In the genomic region with DNA sequence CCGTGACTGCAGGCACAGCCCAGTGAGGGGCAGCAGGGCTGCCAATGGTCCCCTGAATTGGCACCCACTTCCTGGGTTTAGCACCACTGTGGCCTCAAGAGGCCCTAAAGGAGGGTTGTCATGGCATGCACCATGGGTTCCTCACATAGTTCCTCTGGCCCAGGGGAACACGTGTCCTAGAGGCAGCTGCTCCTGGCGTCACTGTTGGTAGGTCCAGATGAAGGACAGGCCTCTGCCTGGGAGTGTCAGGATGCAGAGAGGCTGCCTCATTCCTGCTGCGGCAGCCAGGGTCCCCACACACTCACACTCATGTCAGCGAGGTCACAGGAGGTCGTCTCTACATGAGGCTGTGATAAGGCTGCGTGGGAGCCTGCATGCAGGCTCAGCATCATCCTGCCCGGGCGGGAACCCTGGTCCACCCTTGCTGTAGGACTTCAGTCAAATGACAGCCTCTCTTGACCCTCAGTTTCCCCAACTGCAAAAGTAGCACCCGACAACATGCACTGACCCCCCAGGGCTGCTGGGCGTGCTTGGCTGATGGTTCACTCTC, we compare ENCODE assay signal across 10 cellular contexts. TPM values are rescaled to one million over a fixed set of nuclear protein-coding genes. Genes with fewer than 3 reads are reported as not detected.
DNase-seq lines count a peak whose midpoint lies in the region; ATAC-seq and FAIRE-seq lines count a peak whose summit lies in the region.
"Had no signal": no experiment of that assay in that cellular context is flagged by ENCODE, and none has a peak within 500 bp of the region (broad histone marks: within the 10 kb centered on the region; RNA-seq: fewer than 3 reads in every experiment).

No MANE protein-coding gene starts in this region.

- no peaks in the 10 kb centered on the region for H3K27me3 Mint-ChIP-seq in activated CD8-positive, alpha-beta memory T cell treated with anti-CD3 and anti-CD28 coated beads, Interleukin-2, amount 10 ng/mL, durations not matched to agents 7 days and 5 days
- H3K27me3 Mint-ChIP-seq in T-helper 17 cell, result no peaks in the 10 kb centered on the region

- H3K36me3 Mint-ChIP-seq in activated CD8-positive, alpha-beta memory T cell treated with anti-CD3 and anti-CD28 coated beads, Interleukin-2, amount 10 ng/mL, durations not matched to agents 7 days and 5 days, result no peaks in the 10 kb centered on the region
- H3K36me3 Mint-ChIP-seq in T-helper 17 cell (ENCODE audit: low read depth), result no peaks in the 10 kb centered on the region

- CTCF ChIA-PET in activated CD8-positive, alpha-beta memory T cell treated with anti-CD3 and anti-CD28 coated beads, Interleukin-2, amount 10 ng/mL, durations not matched to agents 7 days and 5 days (lab: Charles Lee), result interaction anchor here (0.6 to 3.5 kb wide), 13 partner anchors 9 to 329 kb away, joined by 3 to 16 read pairs (median 3); partner anchors contain the start of genes PRKCD, SFMBT1 and STIMATE

- H3K27me3 ChIP-seq in iPS-20b (ENCODE audit: insufficient read depth, low read length) (peaks cover 8% of the 10 kb centered on the region), skeletal muscle tissue (ENCODE audit: control insufficient read depth in 3 of 3, insufficient read depth in 3 of 3, low read length in 3 of 3) (peaks cover 0 to 13% (median 4%) of the 10 kb centered on the region in 3 donors)
- H3K27me3 ChIP-seq: uterus had no signal

- no peak overlapping the region for H3K27ac ChIP-seq in iPS-20b (ENCODE audit: low read length)
- no peak overlapping the region for H3K27ac ChIP-seq in skeletal muscle tissue (ENCODE audit: low read depth, low read length)

- DNase-seq in activated CD8-positive, alpha-beta memory T cell treated with anti-CD3 and anti-CD28 coated beads, Interleukin-2, amount 10 ng/mL, durations not matched to agents 7 days and 5 days, result no peak
- DNase-seq in activated CD8-positive, alpha-beta memory T cell treated with anti-CD3 and anti-CD28 coated beads, Interleukin-2, amount 50 U/mL, for 4 hours, result no peak
- DNase-seq in T-helper 17 cell, result no peak
- DNase-seq in ureter (ENCODE audit: low spot score), result no peak
- no peak for DNase-seq in GM19239 (ENCODE audit: insufficient read length, low spot score)
- no peak for DNase-seq in NCI-H1048 (lab: John Stamatoyannopoulos, UW)
- DNase-seq: NCI-H1436 treated with DMSO at 0.1 percent for 48 hours had no signal

- peaks cover 15% of the 10 kb centered on the region for H3K4me1 Mint-ChIP-seq in activated CD8-positive, alpha-beta memory T cell treated with anti-CD3 and anti-CD28 coated beads, Interleukin-2, amount 10 ng/mL, durations not matched to agents 7 days and 5 days
- H3K4me1 Mint-ChIP-seq in T-helper 17 cell, result peaks cover 16% of the 10 kb centered on the region

- H3K4me3 ChIP-seq in iPS-20b (ENCODE audit: low read length) (peak overlapping the region; percentile 36; the same call in 1 of the 2 replicates), skeletal muscle tissue (ENCODE audit: low read length in 3 of 3) (peak overlapping the region; percentile 71 to 86 (median 80))

- peaks cover 5% of the 10 kb centered on the region; the same call in 1 of the 2 replicates for H3K4me1 ChIP-seq in iPS-20b (ENCODE audit: insufficient read depth, low read length)
- H3K4me1 ChIP-seq in skeletal muscle tissue (ENCODE audit: control insufficient read depth in 3 of 3, insufficient read depth in 3 of 3, low read length in 3 of 3), result peaks cover 18 to 21% (median 20%) of the 10 kb centered on the region in 3 donors
- H3K4me1 ChIP-seq: uterus had no signal

- H3K36me3 ChIP-seq in iPS-20b (ENCODE audit: insufficient read depth, low read depth, low read length) (no peaks in the 10 kb centered on the region), skeletal muscle tissue (ENCODE audit: control insufficient read depth in 3 of 3, insufficient read depth in 3 of 3, low read length in 3 of 3) (no peaks in the 10 kb centered on the region)
- H3K36me3 ChIP-seq: uterus had no signal

- H3K9ac ChIP-seq in iPS-20b (ENCODE audit: low read depth, low read length), result no peak overlapping the region
- peak overlapping the region in 2 of 3 donors; percentile 69 to 92 for H3K9ac ChIP-seq in skeletal muscle tissue (ENCODE audit: low read depth in 1 of 3, low read length in 3 of 3)

- ATAC-seq in activated CD8-positive, alpha-beta memory T cell treated with anti-CD3 and anti-CD28 coated beads, Interleukin-2, amount 10 ng/mL, durations not matched to agents 7 days and 5 days, result no peak
- no peak for ATAC-seq in T-helper 17 cell

- peak overlapping the region; percentile 84 for H3K4me3 Mint-ChIP-seq in activated CD8-positive, alpha-beta memory T cell treated with anti-CD3 and anti-CD28 coated beads, Interleukin-2, amount 10 ng/mL, durations not matched to agents 7 days and 5 days
- peak overlapping the region; percentile 93 for H3K4me3 Mint-ChIP-seq in T-helper 17 cell

- peak overlapping the region; percentile 97 for H3K27ac Mint-ChIP-seq in activated CD8-positive, alpha-beta memory T cell treated with anti-CD3 and anti-CD28 coated beads, Interleukin-2, amount 10 ng/mL, durations not matched to agents 7 days and 5 days
- H3K27ac Mint-ChIP-seq in T-helper 17 cell, result peak overlapping the region; percentile 92

- no peaks in the 10 kb centered on the region for H3K9me3 Mint-ChIP-seq in activated CD8-positive, alpha-beta memory T cell treated with anti-CD3 and anti-CD28 coated beads, Interleukin-2, amount 10 ng/mL, durations not matched to agents 7 days and 5 days (ENCODE audit: low read depth)

- H3K9me3 ChIP-seq in T-helper 17 cell (ENCODE audit: control insufficient read depth, low read length, poor library complexity, severe bottlenecking) (no peaks in the 10 kb centered on the region), iPS-20b (ENCODE audit: insufficient read depth, low read depth, low read length) (no peaks in the 10 kb centered on the region), skeletal muscle tissue (ENCODE audit: control insufficient read depth in 3 of 3, low read length in 3 of 3) (no peaks in the 10 kb centered on the region)
- H3K9me3 ChIP-seq: uterus had no signal

- FAIRE-seq in GM19239 (lab: Jason Lieb, UNC), result no peak

RNA-seq across cellular contexts. Expression of gene SFMBT1, which starts 26.1 kb away (rescaled TPM):
- 10 to 100 TPM; 25.9 to 29.7 TPM for total RNA-seq in activated CD8-positive, alpha-beta memory T cell treated with anti-CD3 and anti-CD28 coated beads, Interleukin-2, amount 10 ng/mL, durations not matched to agents 7 days and 5 days
- total RNA-seq in T-helper 17 cell, result 10 to 100 TPM; 36.1 to 49.8 TPM
- 11.0 TPM for total RNA-seq in skeletal muscle tissue
- total RNA-seq in ureter, result 15.1 TPM

RNA-seq across cellular contexts. Expression of gene RFT1, which starts 58.3 kb away (rescaled TPM):
- total RNA-seq in activated CD8-positive, alpha-beta memory T cell treated with anti-CD3 and anti-CD28 coated beads, Interleukin-2, amount 10 ng/mL, durations not matched to agents 7 days and 5 days, result 10 to 100 TPM; 32.4 to 38.3 TPM
- total RNA-seq in T-helper 17 cell (10 to 100 TPM; 11.9 to 12.2 TPM), skeletal muscle tissue (8.4 TPM), ureter (33.3 TPM)
